13 cellular contexts compared by ENCODE assay signal in genomic region chr22:31350410-31350863, GRCh38. TPM values are rescaled to one million over a fixed set of nuclear protein-coding genes. Genes with fewer than 3 reads are reported as not detected.
A peak's percentile ranks its signal among the peaks of the same experiment; 100 is the strongest.
DNase-seq lines count a peak whose midpoint lies in the region; ATAC-seq, FAIRE-seq and TF ChIP-seq lines count a peak whose summit lies in the region.
"Had no signal": no experiment of that assay in that cellular context is flagged by ENCODE, and none has a peak within 500 bp of the region (broad histone marks: within the 10 kb centered on the region; RNA-seq: fewer than 3 reads in every experiment).

No MANE protein-coding gene starts in this region.

- H3F3A ChIP-seq in SK-N-SH (replicated peaks; ENCODE audit: insufficient read depth) = peaks cover 11% of the 10 kb centered on the region

- POLR2A ChIA-PET in SK-N-SH (lab: Yijun Ruan, JAX) = interaction anchor here (0.9 kb wide), 1 partner anchor 49 kb away, joined by 4 read pairs; the partner anchor contains the start of gene DRG1
- POLR2A ChIA-PET in CD4-positive, alpha-beta memory T cell (lab: Charles Lee; ENCODE audit: partially characterized antibody) = interaction anchor here (0.9 kb wide), 1 partner anchor 58 kb away, joined by 3 read pairs; the partner anchor contains the start of gene PIK3IP1

- no peak overlapping the region for H2AFZ ChIP-seq in SK-N-SH (ENCODE audit: low read depth)

- no peaks in the 10 kb centered on the region for H3K9me2 ChIP-seq in SK-N-SH

- H3K27ac ChIP-seq in SK-N-SH (ENCODE audit: low read depth in 2 of 2, low read length in 1 of 2) = peak overlapping the region in 1 of 2 experiments; percentile 79; a peak in 2 of 4 replicates
- H3K27ac ChIP-seq in CD4-positive, alpha-beta memory T cell (ENCODE audit: low read depth, low read length) = no peak overlapping the region
- H3K27ac ChIP-seq: neutrophil, upper lobe of left lung had no signal

- no peak for FAIRE-seq in urothelium cell line (lab: Jason Lieb, UNC)

- peak; percentile 89 for DNase-seq in SK-N-SH
- DNase-seq in NCI-H524 (lab: John Stamatoyannopoulos, UW) = peak; percentile 93 to 95
- DNase-seq in erythroblast (lab: John Stamatoyannopoulos, UW) = peak; percentile 21 to 32
- peak; percentile 74 for DNase-seq in urothelium cell line (ENCODE audit: low spot score)
- DNase-seq in activated T-cell treated with anti-CD3 and anti-CD28 coated beads, Interleukin-2, amount 50 U/mL, for 1 hour = no peak
- DNase-seq in medulla oblongata (ENCODE audit: extremely low spot score) = no peak
- no peak for DNase-seq in CD4-positive, alpha-beta memory T cell
- DNase-seq: activated gamma-delta T cell; effector memory CD8-positive, alpha-beta T cell; NCI-H510A; upper lobe of left lung had no signal

- H3K9ac ChIP-seq in SK-N-SH = no peak overlapping the region

- no peak overlapping the region for H3K4me2 ChIP-seq in SK-N-SH

- no peak for TF ChIP-seq POLR2A in erythroblast (IDR thresholded peaks at IDR 0.05; ENCODE audit: low read length)

- H4K20me1 ChIP-seq in SK-N-SH (ENCODE audit: insufficient read depth) = peaks cover 3% of the 10 kb centered on the region

- CTCF ChIA-PET in SK-N-SH (lab: Yijun Ruan, JAX) = interaction anchor here (0.8 kb wide), 1 partner anchor 16 kb away, joined by 3 read pairs; no protein-coding TSS in a partner anchor
- CTCF ChIA-PET in CD4-positive, alpha-beta memory T cell (lab: Charles Lee; ENCODE audit: partially characterized antibody) = no interaction called here

- H3K9me3 ChIP-seq in SK-N-SH = no peaks in the 10 kb centered on the region
- H3K9me3 ChIP-seq in CD4-positive, alpha-beta memory T cell (ENCODE audit: control insufficient read depth in 1 of 2, low read length in 2 of 2) = no peaks in the 10 kb centered on the region
- H3K9me3 ChIP-seq: neutrophil, upper lobe of left lung had no signal

- H3K4me3 Mint-ChIP-seq in CD4-positive, alpha-beta memory T cell = no peak overlapping the region
- H3K4me3 Mint-ChIP-seq: effector memory CD8-positive, alpha-beta T cell had no signal

- no peak overlapping the region for H3K4me3 ChIP-seq in SK-N-SH (ENCODE audit: low read depth in 2 of 2, low read length in 1 of 2)
- H3K4me3 ChIP-seq in CD4-positive, alpha-beta memory T cell (ENCODE audit: low read length in 2 of 2) = no peak overlapping the region
- H3K4me3 ChIP-seq: upper lobe of left lung had no signal

- H3K36me3 Mint-ChIP-seq in CD4-positive, alpha-beta memory T cell = peaks cover 0 to 6% of the 10 kb centered on the region in 2 donors

- no peak for ATAC-seq in SK-N-SH treated with all-trans-retinoic acid at 6 μM for 48 hours
- ATAC-seq: effector memory CD8-positive, alpha-beta T cell had no signal

- peaks cover 0 to 12% of the 10 kb centered on the region in 2 experiments; a peak in 1 of 4 replicates for H3K4me1 ChIP-seq in SK-N-SH (ENCODE audit: control insufficient read depth in 1 of 2, insufficient read depth in 2 of 2, low read depth in 1 of 2, low read length in 1 of 2)
- peaks cover 5% of the 10 kb centered on the region for H3K4me1 ChIP-seq in CD4-positive, alpha-beta memory T cell (ENCODE audit: insufficient read depth, low read length)

- no peaks in the 10 kb centered on the region for H3K9me3 Mint-ChIP-seq in CD4-positive, alpha-beta memory T cell
- H3K9me3 Mint-ChIP-seq: effector memory CD8-positive, alpha-beta T cell had no signal

- no peak for TF ChIP-seq CTCF in SK-N-SH (IDR thresholded peaks at IDR 0.05)

- H3K36me3 ChIP-seq in SK-N-SH (replicated peaks in 1 of 2; ENCODE audit: control insufficient read depth in 1 of 2, insufficient read depth in 2 of 2, low read length in 1 of 2) = no peaks in the 10 kb centered on the region
- H3K36me3 ChIP-seq in CD4-positive, alpha-beta memory T cell (ENCODE audit: insufficient read depth, low read length) = no peaks in the 10 kb centered on the region
- H3K36me3 ChIP-seq: neutrophil, upper lobe of left lung had no signal

- intact Hi-C loops in CD4-positive, alpha-beta memory T cell (cut with micrococcal nuclease) = no loop called here

- peaks cover 1% of the 10 kb centered on the region in 2 donors for H3K27me3 Mint-ChIP-seq in CD4-positive, alpha-beta memory T cell

- no peak for TF ChIP-seq RAD21 in SK-N-SH (IDR thresholded peaks at IDR 0.05; ENCODE audit: low read length)

- WGBS in SK-N-SH (ENCODE audit: low lambda C conversion rate) = 53% methylated on average over 8 of the region's 8 CpGs

- H3K79me2 ChIP-seq in SK-N-SH (ENCODE audit: insufficient read depth) = peaks cover 8% of the 10 kb centered on the region; the same call in 1 of the 2 replicates

- no peaks in the 10 kb centered on the region for H3K27me3 ChIP-seq in SK-N-SH (ENCODE audit: insufficient read depth)
- H3K27me3 ChIP-seq in CD4-positive, alpha-beta memory T cell (ENCODE audit: insufficient read depth, low read length) = no peaks in the 10 kb centered on the region
- H3K27me3 ChIP-seq: upper lobe of left lung had no signal

- TF ChIP-seq EP300 in SK-N-SH (IDR thresholded peaks at IDR 0.05; ENCODE audit: borderline replicate concordance in 1 of 2, low read depth in 1 of 2, low read length in 1 of 2) = no peak

- peaks cover 3 to 12% (median 5%) of the 10 kb centered on the region in 4 donors for H3K4me1 Mint-ChIP-seq in CD4-positive, alpha-beta memory T cell

- H3K27ac Mint-ChIP-seq in CD4-positive, alpha-beta memory T cell = no peak overlapping the region
- H3K27ac Mint-ChIP-seq: effector memory CD8-positive, alpha-beta T cell had no signal

TF ChIP-seq in SK-N-SH, 30 proteins besides CTCF, POLR2A, EP300 and RAD21 (continues in another document):
- no peak for TF ChIP-seq FOSL2 (IDR thresholded peaks at IDR 0.05; ENCODE audit: borderline replicate concordance, low read depth)
- no peak for TF ChIP-seq ELF1 (IDR thresholded peaks at IDR 0.05)
- TF ChIP-seq PBX3 (IDR thresholded peaks at IDR 0.05) = no peak
- no peak for TF ChIP-seq SMC3 (IDR thresholded peaks at IDR 0.05; ENCODE audit: low read depth, low read length)
- no peak for TF ChIP-seq TAF1 (IDR thresholded peaks at IDR 0.05; ENCODE audit: borderline replicate concordance, low read depth, low read length)
- TF ChIP-seq TEAD4 (IDR thresholded peaks at IDR 0.05; ENCODE audit: borderline replicate concordance, insufficient read depth) = no peak
- no peak for TF ChIP-seq JUND (IDR thresholded peaks at IDR 0.05)

TF ChIP-seq in SK-N-SH treated with all-trans-retinoic acid at 6 μM for 48 hours, 23 proteins besides CTCF, POLR2A, EP300 and RAD21 (continues in another document):
- TF ChIP-seq ZNF70 (CRISPR knock-in tag; IDR thresholded peaks at IDR 0.05) (no peak), ARNTL (CRISPR knock-in tag; IDR thresholded peaks at IDR 0.05; ENCODE audit: borderline replicate concordance, low read depth) (no peak), BACH2 (CRISPR knock-in tag; IDR thresholded peaks at IDR 0.05; ENCODE audit: borderline replicate concordance) (no peak), TSHZ2 (CRISPR knock-in tag; IDR thresholded peaks at IDR 0.05) (no peak), ZFP30 (CRISPR knock-in tag; IDR thresholded peaks at IDR 0.05) (no peak), ISL1 (CRISPR knock-in tag; IDR thresholded peaks at IDR 0.05) (no peak), TOX (CRISPR knock-in tag; IDR thresholded peaks at IDR 0.05; ENCODE audit: borderline replicate concordance) (no peak), SNAI2 (CRISPR knock-in tag; IDR thresholded peaks at IDR 0.05) (no peak)

RNA-seq across cellular contexts. Expression of gene PATZ1, which starts 4.3 kb away (rescaled TPM):
- polyA plus RNA-seq in SK-N-SH (2012; rRNA removed) = 19.1 and 21.8 TPM in 2 replicates
- polyA plus RNA-seq in SK-N-SH (2012; cell fraction: cytosol; rRNA removed) = 9.7 and 15.2 TPM in 2 replicates
- polyA plus RNA-seq in SK-N-SH (2012; cell fraction: nucleus; rRNA removed) = 25.7 and 27.0 TPM in 2 replicates
- total RNA-seq in CD4-positive, alpha-beta memory T cell = 10 to 100 TPM; 40.9 to 43.7 TPM
- polyA plus RNA-seq in CD4-positive, alpha-beta memory T cell = 10 to 100 TPM in 1 of 2 donors, 1 to 10 TPM in 1; 6.6 to 19.7 TPM

RNA-seq across cellular contexts. Expression of gene DRG1, which starts 49.0 kb away (rescaled TPM):
- 56.3 and 63.8 TPM in 2 replicates for polyA plus RNA-seq in SK-N-SH (2012; rRNA removed)
- polyA plus RNA-seq in SK-N-SH (2012; cell fraction: cytosol; rRNA removed) = 63.6 and 66.2 TPM in 2 replicates
- polyA plus RNA-seq in SK-N-SH (2012; cell fraction: nucleus; rRNA removed) = 20.9 and 39.2 TPM in 2 replicates
- total RNA-seq in CD4-positive, alpha-beta memory T cell = 10 to 100 TPM; 80.3 to 82.5 TPM
- 100 to 1,000 TPM in 1 of 2 donors, 10 to 100 TPM in 1; 74.8 to 128 TPM for polyA plus RNA-seq in CD4-positive, alpha-beta memory T cell

RNA-seq across cellular contexts. Expression of gene PIK3IP1, which starts 58.1 kb away (rescaled TPM):
- 8.6 and 11.3 TPM in 2 replicates for polyA plus RNA-seq in SK-N-SH (2012; rRNA removed)
- polyA plus RNA-seq in SK-N-SH (2012; cell fraction: cytosol; rRNA removed) = 6.6 and 8.7 TPM in 2 replicates
- 9.5 and 13.2 TPM in 2 replicates for polyA plus RNA-seq in SK-N-SH (2012; cell fraction: nucleus; rRNA removed)
- 100 to 1,000 TPM; 399 to 411 TPM for total RNA-seq in CD4-positive, alpha-beta memory T cell
- polyA plus RNA-seq in CD4-positive, alpha-beta memory T cell = 100 to 1,000 TPM; 418 to 473 TPM

Comparison
In these comparisons a context has a peak if more than half of its experiments do, and no peak if none do; other contexts are left out.
1. DNase-seq: peak in SK-N-SH (single experiment), NCI-H524 (2 of 2), erythroblast (2 of 2) and urothelium cell line (single experiment); none in activated T-cell treated with anti-CD3 and anti-CD28 coated beads, Interleukin-2, amount 50 U/mL, for 1 hour (single experiment), medulla oblongata (single experiment) and CD4-positive, alpha-beta memory T cell (0 of 5).
2. RNA of gene PIK3IP1, which starts 58.1 kb away (polyA plus RNA-seq): 418 to 473 TPM in CD4-positive, alpha-beta memory T cell; 6.6 to 13.2 TPM in SK-N-SH; every median in the first group is over 10 times any median in the second.